24 cellular contexts compared by ENCODE assay signal in genomic region chr13:51980918-51981317, GRCh38.
"Had no signal": no experiment of that assay in that cellular context is flagged by ENCODE, and none has a peak within 500 bp of the region (broad histone marks: within the 10 kb centered on the region; RNA-seq: fewer than 3 reads in every experiment).

No MANE protein-coding gene starts in this region.

- H3K9me3 Mint-ChIP-seq: activated CD4-positive, alpha-beta memory T cell treated with anti-CD3 and anti-CD28 coated beads, Interleukin-2, amount 10 ng/mL, durations not matched to agents 7 days and 5 days; memory B cell; natural killer cell; T-helper 2 cell treated with Interferon-gamma antibody and Interleukin-4, amounts not matched to agents 5 μg/mL and 100 μg/mL, for 36 hours had no signal

- H3K27ac ChIP-seq: body of pancreas, colonic mucosa, neutrophil, suprapubic skin had no signal

- H3K27ac Mint-ChIP-seq: activated CD4-positive, alpha-beta memory T cell treated with anti-CD3 and anti-CD28 coated beads, Interleukin-2, amount 10 ng/mL, durations not matched to agents 7 days and 5 days; activated CD8-positive, alpha-beta memory T cell treated with anti-CD3 and anti-CD28 coated beads, Interleukin-2, amount 10 ng/mL, durations not matched to agents 7 days and 5 days; activated naive CD8-positive, alpha-beta T cell; memory B cell; natural killer cell; stimulated activated naive CD8-positive, alpha-beta T cell treated with anti-CD3 and anti-CD28 coated beads, Interleukin-15, Interleukin-2, amounts not matched to agents 100 ng/mL and 50 ng/mL, for 24 hours; T-helper 2 cell treated with Interferon-gamma antibody and Interleukin-4, amounts not matched to agents 5 μg/mL and 100 μg/mL, for 36 hours had no signal

- DNase-seq: activated CD4-positive, alpha-beta memory T cell treated with anti-CD3 and anti-CD28 coated beads, Interleukin-2, amount 10 ng/mL, durations not matched to agents 7 days and 5 days; activated CD4-positive, alpha-beta T cell treated with anti-CD3 and anti-CD28 coated beads for 48 hours; activated CD4-positive, CD25-positive, alpha-beta regulatory T cell; activated CD8-positive, alpha-beta memory T cell treated with anti-CD3 and anti-CD28 coated beads, Interleukin-2, amount 10 ng/mL, durations not matched to agents 7 days and 5 days; amygdala; body of pancreas; central memory CD4-positive, alpha-beta T cell; colonic mucosa; foreskin melanocyte; head of caudate nucleus; left ventricle myocardium superior; natural killer cell; posterior cingulate gyrus; retina; stimulated activated CD4-positive, alpha-beta T cell treated with anti-CD3 and anti-CD28 coated beads, Interleukin-15, amount 100 ng/mL, for 24 hours; stimulated activated CD4-positive, alpha-beta T cell treated with anti-CD3 and anti-CD28 coated beads, Interleukin-2, amount 100 ng/mL, for 48 hours had no signal

- H3K4me1 Mint-ChIP-seq: activated CD4-positive, alpha-beta memory T cell treated with anti-CD3 and anti-CD28 coated beads, Interleukin-2, amount 10 ng/mL, durations not matched to agents 7 days and 5 days; activated CD8-positive, alpha-beta memory T cell treated with anti-CD3 and anti-CD28 coated beads, Interleukin-2, amount 10 ng/mL, durations not matched to agents 7 days and 5 days; memory B cell; natural killer cell had no signal

- H3K4me1 ChIP-seq: body of pancreas, colonic mucosa, suprapubic skin had no signal

- H3K27me3 ChIP-seq: body of pancreas, colonic mucosa, neutrophil, suprapubic skin had no signal

- H3K4me3 Mint-ChIP-seq: activated CD4-positive, alpha-beta memory T cell treated with anti-CD3 and anti-CD28 coated beads, Interleukin-2, amount 10 ng/mL, durations not matched to agents 7 days and 5 days; activated CD8-positive, alpha-beta memory T cell treated with anti-CD3 and anti-CD28 coated beads, Interleukin-2, amount 10 ng/mL, durations not matched to agents 7 days and 5 days; activated naive CD8-positive, alpha-beta T cell; memory B cell; natural killer cell; stimulated activated naive CD8-positive, alpha-beta T cell treated with anti-CD3 and anti-CD28 coated beads, Interleukin-15, Interleukin-2, amounts not matched to agents 100 ng/mL and 50 ng/mL, for 24 hours; T-helper 2 cell treated with Interferon-gamma antibody and Interleukin-4, amounts not matched to agents 5 μg/mL and 100 μg/mL, for 36 hours; type B pancreatic cell had no signal

- H3K4me3 ChIP-seq: body of pancreas, colonic mucosa, skin epidermis, suprapubic skin had no signal

- H3K27me3 Mint-ChIP-seq: type B pancreatic cell had no signal

- H3K9me3 ChIP-seq: body of pancreas, colonic mucosa, neutrophil, suprapubic skin had no signal

- H3K36me3 ChIP-seq: colonic mucosa, neutrophil, suprapubic skin had no signal

- H3K36me3 Mint-ChIP-seq: activated CD8-positive, alpha-beta memory T cell treated with anti-CD3 and anti-CD28 coated beads, Interleukin-2, amount 10 ng/mL, durations not matched to agents 7 days and 5 days; activated naive CD8-positive, alpha-beta T cell; memory B cell; natural killer cell had no signal
